ENCODE assay signal across 1 cellular context in the genomic region with DNA sequence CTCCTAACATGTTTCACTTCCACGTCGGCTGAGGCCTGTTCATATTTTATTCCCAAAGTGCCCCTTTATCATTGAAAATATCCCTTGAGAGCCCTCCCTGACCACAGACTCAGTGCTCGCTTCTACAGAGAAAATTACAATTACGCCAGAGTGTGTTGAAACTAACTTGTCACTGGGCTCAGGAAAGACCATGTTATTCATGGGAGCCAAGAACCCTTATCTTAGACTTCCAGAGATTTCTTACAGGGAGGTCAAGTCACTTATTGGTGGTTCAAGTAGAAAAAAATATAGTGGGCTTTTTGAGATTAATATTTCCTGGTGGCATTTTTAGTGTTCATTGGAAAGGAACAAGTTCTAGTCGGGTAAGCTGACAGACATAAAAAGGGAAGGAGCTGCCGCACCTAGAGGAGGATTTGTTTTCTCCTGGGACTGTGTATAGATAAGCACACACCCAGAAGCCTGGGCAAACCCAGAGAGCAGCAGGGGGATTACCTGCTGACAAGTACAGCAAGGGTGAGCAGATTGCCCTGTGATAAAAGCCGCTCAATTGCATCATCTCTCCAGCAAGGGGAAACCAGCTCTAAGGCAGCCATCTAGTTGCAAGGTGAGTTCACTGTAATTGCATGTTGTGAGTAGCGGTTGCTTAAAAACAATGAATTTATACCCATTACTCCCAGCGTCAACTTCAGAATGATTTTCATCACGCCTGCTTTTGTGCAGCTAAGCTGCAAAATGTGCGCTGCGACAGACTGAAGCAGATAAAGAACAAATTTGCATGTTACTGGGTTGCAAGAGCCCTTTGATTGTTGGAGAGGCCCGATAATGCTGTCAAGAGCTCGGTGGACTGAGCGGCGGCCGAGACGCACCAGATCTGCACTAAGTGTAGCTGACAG.
A peak's percentile ranks its signal among the peaks of the same experiment; 100 is the strongest.
TF ChIP-seq lines count a peak whose summit lies in the region.

No MANE protein-coding gene starts in this region.

TF ChIP-seq in K562, 482 proteins besides CTCF, POLR2A, EP300 and RAD21 (continued from another document and continues in another):
- TF ChIP-seq ILK (tag; IDR thresholded peaks at IDR 0.05; ENCODE audit: borderline replicate concordance, low read depth) (no peak), FOXK1 (CRISPR knock-in tag; IDR thresholded peaks at IDR 0.05; ENCODE audit: borderline replicate concordance) (no peak), ZNF124 (CRISPR knock-in tag; IDR thresholded peaks at IDR 0.05) (no peak), ZNF589 (CRISPR knock-in tag; IDR thresholded peaks at IDR 0.05; ENCODE audit: low read depth) (no peak), ZNF274 (IDR thresholded peaks at IDR 0.05; ENCODE audit: borderline replicate concordance, low read depth, low read length) (no peak), FOXJ2 (tag; IDR thresholded peaks at IDR 0.05) (no peak), RBM22 (IDR thresholded peaks at IDR 0.05; ENCODE audit: low read depth, low read length, poor library complexity, severe bottlenecking) (no peak), RFX5 (IDR thresholded peaks at IDR 0.05; ENCODE audit: low read depth, low read length) (no peak), DNMT1 (IDR thresholded peaks at IDR 0.05) (no peak), ZNF41 (CRISPR knock-in tag; conservative IDR thresholded peaks at IDR 0.05) (no peak), RHOXF2B (CRISPR knock-in tag; conservative IDR thresholded peaks at IDR 0.05) (no peak), NFE2L1 (tag; IDR thresholded peaks at IDR 0.05; ENCODE audit: borderline replicate concordance, low read depth) (no peak), ZNF695 (CRISPR knock-in tag; IDR thresholded peaks at IDR 0.05) (no peak), MCM7 (IDR thresholded peaks at IDR 0.05) (no peak), NBN (IDR thresholded peaks at IDR 0.05; ENCODE audit: low read depth) (0 out of 2 replicates have a peak, but pooled peaks have one; percentile 20), SRSF3 (IDR thresholded peaks at IDR 0.05; ENCODE audit: insufficient read depth, low read length) (no peak), ZNF583 (CRISPR knock-in tag; IDR thresholded peaks at IDR 0.05) (no peak), HLTF (IDR thresholded peaks at IDR 0.05) (no peak), SREBF2 (CRISPR knock-in tag; IDR thresholded peaks at IDR 0.05) (no peak), PURB (CRISPR knock-in tag; IDR thresholded peaks at IDR 0.05; ENCODE audit: low read depth) (no peak)
- TF ChIP-seq, protein P1, sequence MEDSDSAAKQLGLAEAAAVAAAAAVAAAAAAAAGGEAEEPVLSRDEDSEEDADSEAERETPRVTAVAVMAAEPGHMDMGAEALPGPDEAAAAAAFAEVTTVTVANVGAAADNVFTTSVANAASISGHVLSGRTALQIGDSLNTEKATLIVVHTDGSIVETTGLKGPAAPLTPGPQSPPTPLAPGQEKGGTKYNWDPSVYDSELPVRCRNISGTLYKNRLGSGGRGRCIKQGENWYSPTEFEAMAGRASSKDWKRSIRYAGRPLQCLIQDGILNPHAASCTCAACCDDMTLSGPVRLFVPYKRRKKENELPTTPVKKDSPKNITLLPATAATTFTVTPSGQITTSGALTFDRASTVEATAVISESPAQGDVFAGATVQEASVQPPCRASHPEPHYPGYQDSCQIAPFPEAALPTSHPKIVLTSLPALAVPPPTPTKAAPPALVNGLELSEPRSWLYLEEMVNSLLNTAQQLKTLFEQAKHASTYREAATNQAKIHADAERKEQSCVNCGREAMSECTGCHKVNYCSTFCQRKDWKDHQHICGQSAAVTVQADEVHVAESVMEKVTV (CRISPR knock-in tag; IDR thresholded peaks at IDR 0.05) = no peak
- TF ChIP-seq, protein P2, sequence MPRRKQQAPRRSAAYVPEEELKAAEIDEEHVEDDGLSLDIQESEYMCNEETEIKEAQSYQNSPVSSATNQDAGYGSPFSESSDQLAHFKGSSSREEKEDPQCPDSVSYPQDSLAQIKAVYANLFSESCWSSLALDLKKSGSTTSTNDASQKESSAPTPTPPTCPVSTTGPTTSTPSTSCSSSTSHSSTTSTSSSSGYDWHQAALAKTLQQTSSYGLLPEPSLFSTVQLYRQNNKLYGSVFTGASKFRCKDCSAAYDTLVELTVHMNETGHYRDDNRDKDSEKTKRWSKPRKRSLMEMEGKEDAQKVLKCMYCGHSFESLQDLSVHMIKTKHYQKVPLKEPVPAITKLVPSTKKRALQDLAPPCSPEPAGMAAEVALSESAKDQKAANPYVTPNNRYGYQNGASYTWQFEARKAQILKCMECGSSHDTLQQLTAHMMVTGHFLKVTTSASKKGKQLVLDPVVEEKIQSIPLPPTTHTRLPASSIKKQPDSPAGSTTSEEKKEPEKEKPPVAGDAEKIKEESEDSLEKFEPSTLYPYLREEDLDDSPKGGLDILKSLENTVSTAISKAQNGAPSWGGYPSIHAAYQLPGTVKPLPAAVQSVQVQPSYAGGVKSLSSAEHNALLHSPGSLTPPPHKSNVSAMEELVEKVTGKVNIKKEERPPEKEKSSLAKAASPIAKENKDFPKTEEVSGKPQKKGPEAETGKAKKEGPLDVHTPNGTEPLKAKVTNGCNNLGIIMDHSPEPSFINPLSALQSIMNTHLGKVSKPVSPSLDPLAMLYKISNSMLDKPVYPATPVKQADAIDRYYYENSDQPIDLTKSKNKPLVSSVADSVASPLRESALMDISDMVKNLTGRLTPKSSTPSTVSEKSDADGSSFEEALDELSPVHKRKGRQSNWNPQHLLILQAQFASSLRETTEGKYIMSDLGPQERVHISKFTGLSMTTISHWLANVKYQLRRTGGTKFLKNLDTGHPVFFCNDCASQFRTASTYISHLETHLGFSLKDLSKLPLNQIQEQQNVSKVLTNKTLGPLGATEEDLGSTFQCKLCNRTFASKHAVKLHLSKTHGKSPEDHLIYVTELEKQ (CRISPR knock-in tag; IDR thresholded peaks at IDR 0.05) = no peak
- TF ChIP-seq, protein P3, sequence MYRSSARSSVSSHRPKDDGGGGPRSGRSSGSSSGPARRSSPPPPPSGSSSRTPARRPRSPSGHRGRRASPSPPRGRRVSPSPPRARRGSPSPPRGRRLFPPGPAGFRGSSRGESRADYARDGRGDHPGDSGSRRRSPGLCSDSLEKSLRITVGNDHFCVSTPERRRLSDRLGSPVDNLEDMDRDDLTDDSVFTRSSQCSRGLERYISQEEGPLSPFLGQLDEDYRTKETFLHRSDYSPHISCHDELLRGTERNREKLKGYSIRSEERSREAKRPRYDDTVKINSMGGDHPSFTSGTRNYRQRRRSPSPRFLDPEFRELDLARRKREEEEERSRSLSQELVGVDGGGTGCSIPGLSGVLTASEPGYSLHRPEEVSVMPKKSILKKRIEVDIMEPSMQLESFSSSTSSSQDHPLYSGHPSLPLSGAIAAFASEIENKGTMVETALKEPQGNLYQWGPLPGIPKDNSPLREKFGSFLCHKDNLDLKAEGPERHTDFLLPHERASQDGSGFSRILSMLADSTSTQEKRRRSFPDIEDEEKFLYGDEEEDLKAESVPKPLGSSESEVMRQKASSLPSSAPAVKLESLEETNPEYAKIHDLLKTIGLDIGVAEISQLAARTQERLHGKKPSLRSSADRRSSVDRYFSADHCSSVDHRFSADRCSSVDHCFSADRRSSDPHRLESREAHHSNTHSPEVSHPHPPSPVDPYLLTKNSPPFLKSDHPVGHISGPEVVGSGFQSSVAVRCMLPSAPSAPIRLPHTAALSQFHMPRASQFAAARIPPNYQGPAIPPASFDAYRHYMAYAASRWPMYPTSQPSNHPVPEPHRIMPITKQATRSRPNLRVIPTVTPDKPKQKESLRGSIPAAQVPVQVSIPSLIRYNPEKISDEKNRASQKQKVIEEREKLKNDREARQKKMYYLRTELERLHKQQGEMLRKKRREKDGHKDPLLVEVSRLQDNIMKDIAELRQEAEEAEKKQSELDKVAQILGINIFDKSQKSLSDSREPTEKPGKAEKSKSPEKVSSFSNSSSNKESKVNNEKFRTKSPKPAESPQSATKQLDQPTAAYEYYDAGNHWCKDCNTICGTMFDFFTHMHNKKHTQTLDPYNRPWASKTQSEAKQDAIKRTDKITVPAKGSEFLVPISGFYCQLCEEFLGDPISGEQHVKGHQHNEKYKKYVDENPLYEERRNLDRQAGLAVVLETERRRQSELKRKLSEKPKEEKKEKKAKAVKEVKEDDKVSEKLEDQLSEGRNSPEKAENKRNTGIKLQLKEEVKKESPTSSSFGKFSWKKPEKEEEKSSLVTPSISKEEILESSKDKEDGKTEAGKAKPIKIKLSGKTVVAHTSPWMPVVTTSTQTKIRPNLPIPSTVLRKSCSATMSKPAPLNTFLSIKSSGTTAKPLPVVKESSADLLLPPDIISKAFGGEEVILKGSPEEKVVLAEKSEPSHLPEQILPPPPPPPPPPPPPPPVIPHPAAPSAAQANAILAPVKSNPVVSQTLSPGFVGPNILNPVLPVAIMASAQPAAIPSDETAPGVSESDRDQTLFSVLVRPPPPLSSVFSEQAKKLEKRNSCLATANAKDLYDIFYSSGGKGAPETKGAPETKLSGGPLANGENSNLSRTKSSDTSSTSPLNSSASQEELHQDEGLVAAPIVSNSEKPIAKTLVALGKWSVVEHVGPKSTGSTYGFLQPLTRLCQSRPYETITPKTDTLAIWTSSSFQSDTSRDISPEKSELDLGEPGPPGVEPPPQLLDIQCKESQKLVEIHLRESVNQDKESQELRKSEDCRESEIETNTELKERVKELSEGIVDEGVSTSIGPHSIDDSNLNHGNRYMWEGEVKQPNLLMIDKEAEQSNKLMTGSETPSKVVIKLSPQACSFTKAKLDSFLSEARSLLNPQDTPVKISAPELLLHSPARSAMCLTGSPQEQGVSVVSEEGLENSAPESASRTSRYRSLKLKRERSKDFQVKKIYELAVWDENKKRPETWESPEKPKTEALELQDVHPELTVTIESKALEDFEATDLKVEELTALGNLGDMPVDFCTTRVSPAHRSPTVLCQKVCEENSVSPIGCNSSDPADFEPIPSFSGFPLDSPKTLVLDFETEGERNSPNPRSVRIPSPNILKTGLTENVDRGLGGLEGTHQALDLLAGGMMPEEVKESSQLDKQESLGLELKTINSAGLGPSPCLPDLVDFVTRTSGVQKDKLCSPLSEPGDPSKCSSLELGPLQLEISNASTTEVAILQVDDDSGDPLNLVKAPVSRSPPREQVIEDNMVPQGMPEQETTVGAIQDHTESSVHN (IDR thresholded peaks at IDR 0.05; ENCODE audit: borderline replicate concordance in 1 of 2, low read depth in 1 of 2) = no peak
- TF ChIP-seq, protein P4, sequence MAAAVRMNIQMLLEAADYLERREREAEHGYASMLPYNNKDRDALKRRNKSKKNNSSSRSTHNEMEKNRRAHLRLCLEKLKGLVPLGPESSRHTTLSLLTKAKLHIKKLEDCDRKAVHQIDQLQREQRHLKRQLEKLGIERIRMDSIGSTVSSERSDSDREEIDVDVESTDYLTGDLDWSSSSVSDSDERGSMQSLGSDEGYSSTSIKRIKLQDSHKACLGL (CRISPR knock-in tag; IDR thresholded peaks at IDR 0.05; ENCODE audit: borderline replicate concordance, poor library complexity, severe bottlenecking) = no peak
- TF ChIP-seq, protein P5, sequence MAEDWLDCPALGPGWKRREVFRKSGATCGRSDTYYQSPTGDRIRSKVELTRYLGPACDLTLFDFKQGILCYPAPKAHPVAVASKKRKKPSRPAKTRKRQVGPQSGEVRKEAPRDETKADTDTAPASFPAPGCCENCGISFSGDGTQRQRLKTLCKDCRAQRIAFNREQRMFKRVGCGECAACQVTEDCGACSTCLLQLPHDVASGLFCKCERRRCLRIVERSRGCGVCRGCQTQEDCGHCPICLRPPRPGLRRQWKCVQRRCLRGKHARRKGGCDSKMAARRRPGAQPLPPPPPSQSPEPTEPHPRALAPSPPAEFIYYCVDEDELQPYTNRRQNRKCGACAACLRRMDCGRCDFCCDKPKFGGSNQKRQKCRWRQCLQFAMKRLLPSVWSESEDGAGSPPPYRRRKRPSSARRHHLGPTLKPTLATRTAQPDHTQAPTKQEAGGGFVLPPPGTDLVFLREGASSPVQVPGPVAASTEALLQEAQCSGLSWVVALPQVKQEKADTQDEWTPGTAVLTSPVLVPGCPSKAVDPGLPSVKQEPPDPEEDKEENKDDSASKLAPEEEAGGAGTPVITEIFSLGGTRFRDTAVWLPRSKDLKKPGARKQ (CRISPR knock-in tag; IDR thresholded peaks at IDR 0.05) = no peak
- TF ChIP-seq, protein P6, sequence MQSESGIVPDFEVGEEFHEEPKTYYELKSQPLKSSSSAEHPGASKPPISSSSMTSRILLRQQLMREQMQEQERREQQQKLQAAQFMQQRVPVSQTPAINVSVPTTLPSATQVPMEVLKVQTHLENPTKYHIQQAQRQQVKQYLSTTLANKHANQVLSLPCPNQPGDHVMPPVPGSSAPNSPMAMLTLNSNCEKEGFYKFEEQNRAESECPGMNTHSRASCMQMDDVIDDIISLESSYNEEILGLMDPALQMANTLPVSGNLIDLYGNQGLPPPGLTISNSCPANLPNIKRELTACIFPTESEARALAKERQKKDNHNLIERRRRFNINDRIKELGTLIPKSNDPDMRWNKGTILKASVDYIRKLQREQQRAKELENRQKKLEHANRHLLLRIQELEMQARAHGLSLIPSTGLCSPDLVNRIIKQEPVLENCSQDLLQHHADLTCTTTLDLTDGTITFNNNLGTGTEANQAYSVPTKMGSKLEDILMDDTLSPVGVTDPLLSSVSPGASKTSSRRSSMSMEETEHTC (IDR thresholded peaks at IDR 0.05) = no peak
- TF ChIP-seq, protein P7, sequence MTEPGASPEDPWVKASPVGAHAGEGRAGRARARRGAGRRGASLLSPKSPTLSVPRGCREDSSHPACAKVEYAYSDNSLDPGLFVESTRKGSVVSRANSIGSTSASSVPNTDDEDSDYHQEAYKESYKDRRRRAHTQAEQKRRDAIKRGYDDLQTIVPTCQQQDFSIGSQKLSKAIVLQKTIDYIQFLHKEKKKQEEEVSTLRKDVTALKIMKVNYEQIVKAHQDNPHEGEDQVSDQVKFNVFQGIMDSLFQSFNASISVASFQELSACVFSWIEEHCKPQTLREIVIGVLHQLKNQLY (CRISPR knock-in tag; conservative IDR thresholded peaks at IDR 0.05) = no peak
- TF ChIP-seq, protein P8, sequence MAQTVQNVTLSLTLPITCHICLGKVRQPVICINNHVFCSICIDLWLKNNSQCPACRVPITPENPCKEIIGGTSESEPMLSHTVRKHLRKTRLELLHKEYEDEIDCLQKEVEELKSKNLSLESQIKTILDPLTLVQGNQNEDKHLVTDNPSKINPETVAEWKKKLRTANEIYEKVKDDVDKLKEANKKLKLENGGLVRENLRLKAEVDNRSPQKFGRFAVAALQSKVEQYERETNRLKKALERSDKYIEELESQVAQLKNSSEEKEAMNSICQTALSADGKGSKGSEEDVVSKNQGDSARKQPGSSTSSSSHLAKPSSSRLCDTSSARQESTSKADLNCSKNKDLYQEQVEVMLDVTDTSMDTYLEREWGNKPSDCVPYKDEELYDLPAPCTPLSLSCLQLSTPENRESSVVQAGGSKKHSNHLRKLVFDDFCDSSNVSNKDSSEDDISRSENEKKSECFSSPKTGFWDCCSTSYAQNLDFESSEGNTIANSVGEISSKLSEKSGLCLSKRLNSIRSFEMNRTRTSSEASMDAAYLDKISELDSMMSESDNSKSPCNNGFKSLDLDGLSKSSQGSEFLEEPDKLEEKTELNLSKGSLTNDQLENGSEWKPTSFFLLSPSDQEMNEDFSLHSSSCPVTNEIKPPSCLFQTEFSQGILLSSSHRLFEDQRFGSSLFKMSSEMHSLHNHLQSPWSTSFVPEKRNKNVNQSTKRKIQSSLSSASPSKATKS (CRISPR knock-in tag; IDR thresholded peaks at IDR 0.05) = no peak
